Comparison of ENCODE assay signal across 8 cellular contexts in genomic region chr1:172638885-172639831, GRCh38. TPM values are rescaled to one million over a fixed set of nuclear protein-coding genes. Genes with fewer than 3 reads are reported as not detected.
DNase-seq lines count a peak whose midpoint lies in the region; ATAC-seq and TF ChIP-seq lines count a peak whose summit lies in the region.

No MANE protein-coding gene starts in this region.

- peaks cover 9% of the 10 kb centered on the region for H3K9me3 Mint-ChIP-seq in activated T-cell treated with anti-CD3 and anti-CD28 coated beads, Interleukin-2, amount 50 U/mL, for 4 hours
- H3K9me3 Mint-ChIP-seq in stimulated activated memory B cell treated with anti-CD40 and anti-IgM and Interleukin-4, amounts not matched to agents 10 μg/mL and 1 μg/mL and 100 μg/mL, for 72 hours = no peaks in the 10 kb centered on the region

- peak; percentile 80 for DNase-seq in AG04450 (ENCODE audit: low read depth, low spot score)
- peak; percentile 69 to 73 for DNase-seq in NCI-H526 (lab: John Stamatoyannopoulos, UW)
- peak; percentile 70 for DNase-seq in activated T-cell treated with anti-CD3 and anti-CD28 coated beads, Interleukin-2, amount 50 U/mL, for 4 hours
- DNase-seq in kidney epithelial cell (ENCODE audit: low read depth) = peak; percentile 99
- DNase-seq in HUDEP-2 (lab: John Stamatoyannopoulos, UW; ENCODE audit: unreplicated experiment in 76 of 76) = no peak
- DNase-seq in GM13977 (ENCODE audit: low spot score) = no peak

- H3K27me3 ChIP-seq in AG04450 (ENCODE audit: control insufficient read depth, insufficient read depth, low read length) = no peaks in the 10 kb centered on the region
- H3K27me3 ChIP-seq in kidney epithelial cell (ENCODE audit: control insufficient read depth, insufficient read depth, low read length) = no peaks in the 10 kb centered on the region

- H3K4me3 ChIP-seq in AG04450 (ENCODE audit: low read depth, low read length) = no peak overlapping the region
- H3K4me3 ChIP-seq in kidney epithelial cell (ENCODE audit: low read depth, low read length) = no peak overlapping the region

- peak overlapping the region; percentile 68 for H3K4me3 Mint-ChIP-seq in activated T-cell treated with anti-CD3 and anti-CD28 coated beads, Interleukin-2, amount 50 U/mL, for 4 hours
- H3K4me3 Mint-ChIP-seq in stimulated activated memory B cell treated with anti-CD40 and anti-IgM and Interleukin-4, amounts not matched to agents 10 μg/mL and 1 μg/mL and 100 μg/mL, for 72 hours = peak overlapping the region; percentile 57

- H3K36me3 ChIP-seq in kidney epithelial cell (ENCODE audit: control insufficient read depth, insufficient read depth, low read length) = no peaks in the 10 kb centered on the region

- H3K27me3 Mint-ChIP-seq in activated T-cell treated with anti-CD3 and anti-CD28 coated beads, Interleukin-2, amount 50 U/mL, for 4 hours (ENCODE audit: low read depth) = no peaks in the 10 kb centered on the region
- no peaks in the 10 kb centered on the region for H3K27me3 Mint-ChIP-seq in stimulated activated memory B cell treated with anti-CD40 and anti-IgM and Interleukin-4, amounts not matched to agents 10 μg/mL and 1 μg/mL and 100 μg/mL, for 72 hours

- H3K27ac ChIP-seq in AG04450 (ENCODE audit: low read depth, low read length) = peak overlapping the region; percentile 90

- in situ Hi-C loops in GM13977 (cut with MboI; ENCODE audit: low pct_unique_long_range_greater_than_20kb, low sequenced_read_pairs, unreplicated experiment) = no loop called here

- peaks cover 7% of the 10 kb centered on the region for H3K36me3 Mint-ChIP-seq in activated T-cell treated with anti-CD3 and anti-CD28 coated beads, Interleukin-2, amount 50 U/mL, for 4 hours (ENCODE audit: insufficient read depth)
- H3K36me3 Mint-ChIP-seq in stimulated activated memory B cell treated with anti-CD40 and anti-IgM and Interleukin-4, amounts not matched to agents 10 μg/mL and 1 μg/mL and 100 μg/mL, for 72 hours = no peaks in the 10 kb centered on the region

- TF ChIP-seq CTCF in AG04450 (IDR thresholded peaks at IDR 0.05; ENCODE audit: low read depth, low read length) = no peak
- TF ChIP-seq CTCF in kidney epithelial cell (IDR thresholded peaks at IDR 0.05; ENCODE audit: insufficient read depth, low read length, poor library complexity, severe bottlenecking) = no peak
- no peak for TF ChIP-seq CTCF in GM13977 (IDR thresholded peaks at IDR 0.05; ENCODE audit: extremely low read depth, insufficient read depth, missing control alignments)

- H3K4me1 Mint-ChIP-seq in activated T-cell treated with anti-CD3 and anti-CD28 coated beads, Interleukin-2, amount 50 U/mL, for 4 hours (ENCODE audit: low read depth) = peaks cover 78% of the 10 kb centered on the region
- H3K4me1 Mint-ChIP-seq in stimulated activated memory B cell treated with anti-CD40 and anti-IgM and Interleukin-4, amounts not matched to agents 10 μg/mL and 1 μg/mL and 100 μg/mL, for 72 hours = peaks cover 41% of the 10 kb centered on the region

- POLR2A ChIA-PET in AG04450 (lab: Yijun Ruan, JAX) = no interaction called here

- peak; percentile 76 for ATAC-seq in GM21515 (IDR thresholded peaks at IDR 0.05; ENCODE audit: unreplicated experiment)
- ATAC-seq in activated T-cell treated with anti-CD3 and anti-CD28 coated beads, Interleukin-2, amount 50 U/mL, for 4 hours = peak; percentile 77 to 84
- ATAC-seq in stimulated activated memory B cell treated with anti-CD40 and anti-IgM and Interleukin-4, amounts not matched to agents 10 μg/mL and 1 μg/mL and 100 μg/mL, for 72 hours = peak; percentile 90

- peak overlapping the region; percentile 78 for H3K27ac Mint-ChIP-seq in stimulated activated memory B cell treated with anti-CD40 and anti-IgM and Interleukin-4, amounts not matched to agents 10 μg/mL and 1 μg/mL and 100 μg/mL, for 72 hours

- peaks cover 8% of the 10 kb centered on the region for H3K9me3 ChIP-seq in AG04450 (ENCODE audit: control insufficient read depth, insufficient read depth, low read length)

- CTCF ChIA-PET in AG04450 (lab: Charles Lee) = no interaction called here

RNA-seq across cellular contexts. Expression of gene FASLG, which starts 19.7 kb away (rescaled TPM):
- polyA plus RNA-seq in AG04450 (2011; rRNA removed) = not detected in 2 replicates
- not detected in 2 replicates for polyA minus RNA-seq in AG04450 (2011; rRNA and poly(A)+ RNA removed)
- 10 to 100 TPM; 30.3 to 51.8 (median 47.4) TPM for total RNA-seq in activated T-cell treated with anti-CD3 and anti-CD28 coated beads, Interleukin-2, amount 50 U/mL, for 4 hours
- total RNA-seq in kidney epithelial cell = not detected in 2 replicates

Comparison
In these comparisons a context has a peak if more than half of its experiments do, and no peak if none do; other contexts are left out.
1. DNase-seq: peak in AG04450 (single experiment), NCI-H526 (2 of 2), activated T-cell treated with anti-CD3 and anti-CD28 coated beads, Interleukin-2, amount 50 U/mL, for 4 hours (single experiment) and kidney epithelial cell (single experiment); none in HUDEP-2 (0 of 76) and GM13977 (single experiment).
2. RNA of gene FASLG, which starts 19.7 kb away (total RNA-seq): 30.3 to 51.8 TPM in activated T-cell treated with anti-CD3 and anti-CD28 coated beads, Interleukin-2, amount 50 U/mL, for 4 hours; not detected in kidney epithelial cell; every median in the first group is over 10 times any median in the second.
3. Peak in every context shown above with its lines, with median percentiles within 50 percentile points of each other: ATAC-seq.